27 cellular contexts compared by ENCODE assay signal in genomic region chrX:17525266-17525665, GRCh38.
"Had no signal": no experiment of that assay in that cellular context is flagged by ENCODE, and none has a peak within 500 bp of the region (broad histone marks: within the 10 kb centered on the region; RNA-seq: fewer than 3 reads in every experiment).

No MANE protein-coding gene starts in this region.

- H3K27me3 Mint-ChIP-seq: activated naive CD8-positive, alpha-beta T cell treated with anti-CD3 and anti-CD28 coated beads, Interleukin-2, amount 10 ng/mL, durations not matched to agents 7 days and 5 days; type B pancreatic cell had no signal

- H3K4me3 Mint-ChIP-seq: activated naive CD4-positive, alpha-beta T cell treated with anti-CD3 and anti-CD28 coated beads for 36 hours; activated naive CD8-positive, alpha-beta T cell treated with anti-CD3 and anti-CD28 coated beads, Interleukin-2, amount 10 ng/mL, durations not matched to agents 7 days and 5 days; activated T-cell treated with anti-CD3 and anti-CD28 coated beads, Interleukin-2, amount 50 U/mL, for 72 hours; endodermal cell; immature natural killer cell; nephron progenitor cell; T-helper 1 cell treated with Interleukin-12 subunit alpha and Interleukin-12 subunit beta and Interleukin-4 antibody, amounts not matched to agents 30 μg/mL and 1 μg/mL, for 36 hours; type B pancreatic cell; WTC11 had no signal

- H3K4me3 ChIP-seq: esophagus squamous epithelium, hepatocyte, spleen, thoracic aorta, vagina had no signal

- H3K27ac Mint-ChIP-seq: activated naive CD4-positive, alpha-beta T cell treated with anti-CD3 and anti-CD28 coated beads for 36 hours; activated naive CD8-positive, alpha-beta T cell treated with anti-CD3 and anti-CD28 coated beads, Interleukin-2, amount 10 ng/mL, durations not matched to agents 7 days and 5 days; activated T-cell treated with anti-CD3 and anti-CD28 coated beads, Interleukin-2, amount 50 U/mL, for 72 hours; endodermal cell; immature natural killer cell; nephron progenitor cell; T-helper 1 cell treated with Interleukin-12 subunit alpha and Interleukin-12 subunit beta and Interleukin-4 antibody, amounts not matched to agents 30 μg/mL and 1 μg/mL, for 36 hours; type B pancreatic cell; WTC11 had no signal

- H3K4me1 Mint-ChIP-seq: immature natural killer cell had no signal

- H3K36me3 Mint-ChIP-seq: immature natural killer cell, WTC11 had no signal

- H3K27ac ChIP-seq: esophagus squamous epithelium, parathyroid adenoma, thoracic aorta, vagina had no signal

- DNase-seq: activated CD4-positive, alpha-beta T cell treated with anti-CD3 and anti-CD28 coated beads for 4 hours; activated CD4-positive, alpha-beta T cell treated with anti-CD3 and anti-CD28 coated beads, Interleukin-2, amount 50 U/mL, for 48 hours; activated effector memory CD4-positive, alpha-beta T cell treated with Interleukin-2 at 50 U/mL for 16 hours; activated naive CD4-positive, alpha-beta T cell treated with anti-CD3 and anti-CD28 coated beads for 36 hours; activated naive CD8-positive, alpha-beta T cell treated with anti-CD3 and anti-CD28 coated beads, Interleukin-2, amount 10 ng/mL, durations not matched to agents 7 days and 5 days; activated T-cell treated with anti-CD3 and anti-CD28 coated beads, Interleukin-2, amount 50 U/mL, for 72 hours; amniotic stem cell; cerebellar nuclear complex; cortex of kidney; endodermal cell; esophagus squamous epithelium; foreskin melanocyte; immature natural killer cell; left ventricle myocardium superior; mammary epithelial cell; nephron progenitor cell; spleen; stimulated activated CD4-positive, alpha-beta T cell treated with anti-CD3 and anti-CD28 coated beads, Interleukin-4, amount 100 ng/mL, for 1 hour; stimulated activated naive CD4-positive, alpha-beta T cell treated with Interleukin-2 at 50 U/mL for 16 hours; T1000 had no signal

- H3K9me3 Mint-ChIP-seq: activated naive CD4-positive, alpha-beta T cell treated with anti-CD3 and anti-CD28 coated beads for 36 hours; activated naive CD8-positive, alpha-beta T cell treated with anti-CD3 and anti-CD28 coated beads, Interleukin-2, amount 10 ng/mL, durations not matched to agents 7 days and 5 days; activated T-cell treated with anti-CD3 and anti-CD28 coated beads, Interleukin-2, amount 50 U/mL, for 72 hours; endodermal cell; immature natural killer cell; nephron progenitor cell; T-helper 1 cell treated with Interleukin-12 subunit alpha and Interleukin-12 subunit beta and Interleukin-4 antibody, amounts not matched to agents 30 μg/mL and 1 μg/mL, for 36 hours; type B pancreatic cell; WTC11 had no signal

- H3K27me3 ChIP-seq: esophagus squamous epithelium, hepatocyte, vagina had no signal

- H3K9me3 ChIP-seq: esophagus squamous epithelium, spleen, thoracic aorta, vagina had no signal

- H3K36me3 ChIP-seq: esophagus squamous epithelium, spleen, thoracic aorta, vagina had no signal
